ENCODE assay signal across 10 cellular contexts in the genomic region with DNA sequence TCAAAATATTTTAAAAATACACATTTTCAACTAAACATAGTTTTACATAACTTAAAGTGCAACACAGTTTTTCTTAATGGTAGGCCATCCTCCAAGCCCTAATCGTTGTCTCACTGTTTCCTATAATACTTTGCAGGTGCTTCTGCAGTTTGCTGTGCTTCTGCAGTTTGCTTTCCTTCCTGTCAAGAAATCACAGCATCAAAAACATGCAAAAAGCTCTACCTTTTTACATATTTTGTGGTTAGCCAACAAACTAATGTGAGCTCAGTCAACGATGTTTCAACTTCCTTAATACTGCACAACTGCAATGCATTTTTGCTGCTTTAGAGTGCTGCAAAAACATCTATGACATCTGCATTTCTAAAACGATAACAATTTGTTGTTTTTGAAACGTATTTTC. TPM values are rescaled to one million over a fixed set of nuclear protein-coding genes. Genes with fewer than 3 reads are reported as not detected.
DNase-seq lines count a peak whose midpoint lies in the region; ATAC-seq and TF ChIP-seq lines count a peak whose summit lies in the region.
"Had no signal": no experiment of that assay in that cellular context is flagged by ENCODE, and none has a peak within 500 bp of the region (broad histone marks: within the 10 kb centered on the region; RNA-seq: fewer than 3 reads in every experiment).

No MANE protein-coding gene starts in this region.

- no peaks in the 10 kb centered on the region for H3K27me3 Mint-ChIP-seq in activated CD4-positive, alpha-beta memory T cell treated with anti-CD3 and anti-CD28 coated beads, Interleukin-2, amount 10 ng/mL, durations not matched to agents 7 days and 5 days
- H3K27me3 Mint-ChIP-seq in activated CD4-positive, alpha-beta memory T cell treated with anti-CD3 and anti-CD28 coated beads for 36 hours = no peaks in the 10 kb centered on the region

- peaks cover 3% of the 10 kb centered on the region for H3K9me3 Mint-ChIP-seq in activated CD4-positive, alpha-beta memory T cell treated with anti-CD3 and anti-CD28 coated beads, Interleukin-2, amount 10 ng/mL, durations not matched to agents 7 days and 5 days
- peaks cover 7% of the 10 kb centered on the region for H3K9me3 Mint-ChIP-seq in activated CD4-positive, alpha-beta memory T cell treated with anti-CD3 and anti-CD28 coated beads for 36 hours

- DNase-seq in activated CD4-positive, alpha-beta memory T cell treated with anti-CD3 and anti-CD28 coated beads, Interleukin-2, amount 10 ng/mL, durations not matched to agents 7 days and 5 days = no peak
- DNase-seq in activated CD4-positive, alpha-beta memory T cell treated with anti-CD3 and anti-CD28 coated beads for 36 hours = no peak
- peak; percentile 25 for DNase-seq in germinal center (ENCODE audit: low spot score)
- no peak for DNase-seq in occipital lobe (lab: John Stamatoyannopoulos, UW)
- no peak for DNase-seq in GM13976 (ENCODE audit: low spot score)
- no peak for DNase-seq in AG20443 (ENCODE audit: low spot score)
- DNase-seq: NCI-H1105 had no signal

- TF ChIP-seq CTCF in GM13976 (IDR thresholded peaks at IDR 0.05; ENCODE audit: borderline replicate concordance, control extremely low read depth, extremely low read depth, insufficient read depth, missing control alignments) = no peak

- POLR2A ChIA-PET in activated CD4-positive, alpha-beta memory T cell treated with anti-CD3 and anti-CD28 coated beads, Interleukin-2, amount 10 ng/mL, durations not matched to agents 7 days and 5 days (lab: Charles Lee) = interaction anchor here (0.8 to 1.3 kb wide), 2 partner anchors 13 to 24 kb away, joined by 3 to 5 read pairs; no protein-coding TSS in a partner anchor
- POLR2A ChIA-PET in activated CD4-positive, alpha-beta memory T cell treated with anti-CD3 and anti-CD28 coated beads for 36 hours (lab: Charles Lee) = no interaction called here

- H3K27ac Mint-ChIP-seq in activated CD4-positive, alpha-beta memory T cell treated with anti-CD3 and anti-CD28 coated beads, Interleukin-2, amount 10 ng/mL, durations not matched to agents 7 days and 5 days = peak overlapping the region; percentile 58
- H3K27ac Mint-ChIP-seq in activated CD4-positive, alpha-beta memory T cell treated with anti-CD3 and anti-CD28 coated beads for 36 hours = no peak overlapping the region

- H3K36me3 Mint-ChIP-seq in activated CD4-positive, alpha-beta memory T cell treated with anti-CD3 and anti-CD28 coated beads, Interleukin-2, amount 10 ng/mL, durations not matched to agents 7 days and 5 days (ENCODE audit: low read depth) = peaks cover 64% of the 10 kb centered on the region
- peaks cover 13% of the 10 kb centered on the region for H3K36me3 Mint-ChIP-seq in activated CD4-positive, alpha-beta memory T cell treated with anti-CD3 and anti-CD28 coated beads for 36 hours

- intact Hi-C loops in activated CD4-positive, alpha-beta memory T cell treated with anti-CD3 and anti-CD28 coated beads for 36 hours (cut with micrococcal nuclease) = no loop called here

- no peak overlapping the region for H3K4me3 Mint-ChIP-seq in activated CD4-positive, alpha-beta memory T cell treated with anti-CD3 and anti-CD28 coated beads, Interleukin-2, amount 10 ng/mL, durations not matched to agents 7 days and 5 days
- no peak overlapping the region for H3K4me3 Mint-ChIP-seq in activated CD4-positive, alpha-beta memory T cell treated with anti-CD3 and anti-CD28 coated beads for 36 hours

- CTCF ChIA-PET in activated CD4-positive, alpha-beta memory T cell treated with anti-CD3 and anti-CD28 coated beads, Interleukin-2, amount 10 ng/mL, durations not matched to agents 7 days and 5 days (lab: Charles Lee) = no interaction called here
- CTCF ChIA-PET in activated CD4-positive, alpha-beta memory T cell treated with anti-CD3 and anti-CD28 coated beads for 36 hours (lab: Charles Lee) = interaction anchor here (0.7 kb wide), 1 partner anchor 12 kb away, joined by 3 read pairs; no protein-coding TSS in a partner anchor

- peak; percentile 84 for ATAC-seq in GM21528 (IDR thresholded peaks at IDR 0.05; ENCODE audit: low FRiP score, unreplicated experiment)
- peak; percentile 89 for ATAC-seq in HG03342 (IDR thresholded peaks at IDR 0.05; ENCODE audit: unreplicated experiment)
- ATAC-seq: gastroesophageal sphincter had no signal

- in situ Hi-C loops in GM13976 (cut with MboI; ENCODE audit: low sequenced_read_pairs, unreplicated experiment) = no loop called here

- peaks cover 57% of the 10 kb centered on the region for H3K4me1 Mint-ChIP-seq in activated CD4-positive, alpha-beta memory T cell treated with anti-CD3 and anti-CD28 coated beads, Interleukin-2, amount 10 ng/mL, durations not matched to agents 7 days and 5 days
- peaks cover 70% of the 10 kb centered on the region for H3K4me1 Mint-ChIP-seq in activated CD4-positive, alpha-beta memory T cell treated with anti-CD3 and anti-CD28 coated beads for 36 hours (ENCODE audit: low read depth)

RNA-seq across cellular contexts. Expression of gene EMB, which starts 25.2 kb away (rescaled TPM):
- 100 to 1,000 TPM; 181 to 188 TPM for total RNA-seq in activated CD4-positive, alpha-beta memory T cell treated with anti-CD3 and anti-CD28 coated beads, Interleukin-2, amount 10 ng/mL, durations not matched to agents 7 days and 5 days
- 10 to 100 TPM; 87.6 to 90.2 TPM for total RNA-seq in activated CD4-positive, alpha-beta memory T cell treated with anti-CD3 and anti-CD28 coated beads for 36 hours
- total RNA-seq in occipital lobe = 3.0 TPM

Comparison
In these comparisons a context has a peak if more than half of its experiments do, and no peak if none do; other contexts are left out.
1. RNA of gene EMB, which starts 25.2 kb away (total RNA-seq): 181 to 188 TPM in activated CD4-positive, alpha-beta memory T cell treated with anti-CD3 and anti-CD28 coated beads, Interleukin-2, amount 10 ng/mL, durations not matched to agents 7 days and 5 days and 87.6 to 90.2 TPM in activated CD4-positive, alpha-beta memory T cell treated with anti-CD3 and anti-CD28 coated beads for 36 hours; 3.0 TPM in occipital lobe (single experiment); every median in the first group is over 10 times any median in the second.